Comparison of ENCODE assay signal across 24 cellular contexts in genomic region chr1:117389779-117390178, GRCh38.
"Had no signal": no experiment of that assay in that cellular context is flagged by ENCODE, and none has a peak within 500 bp of the region (broad histone marks: within the 10 kb centered on the region; RNA-seq: fewer than 3 reads in every experiment).

No MANE protein-coding gene starts in this region.

- H3K4me3 Mint-ChIP-seq: nephron progenitor cell; neural crest cell; stimulated activated effector memory CD8-positive, alpha-beta T cell treated with anti-CD3 and anti-CD28 coated beads, Interleukin-12 subunit alpha, Interleukin-12 subunit beta, amount 100 ng/mL, for 72 hours; stimulated activated naive B cell treated with anti-CD40 and anti-IgM and Interleukin-4, amounts not matched to agents 10 μg/mL and 1 μg/mL and 100 μg/mL, for 72 hours; stimulated activated naive CD8-positive, alpha-beta T cell treated with anti-CD3 and anti-CD28 coated beads, Interleukin-15, Interleukin-2, amounts not matched to agents 100 ng/mL and 50 ng/mL, for 24 hours had no signal

- H3K36me3 Mint-ChIP-seq: stimulated activated effector memory CD8-positive, alpha-beta T cell treated with anti-CD3 and anti-CD28 coated beads, Interleukin-12 subunit alpha, Interleukin-12 subunit beta, amount 100 ng/mL, for 72 hours; stimulated activated naive B cell treated with anti-CD40 and anti-IgM and Interleukin-4, amounts not matched to agents 10 μg/mL and 1 μg/mL and 100 μg/mL, for 72 hours had no signal

- DNase-seq: naive thymus-derived CD4-positive, alpha-beta T cell; nephron progenitor cell; nucleus accumbens; pancreas; right lobe of liver; sigmoid colon; small intestine; stimulated activated CD4-positive, alpha-beta T cell treated with anti-CD3 and anti-CD28 coated beads, Interleukin-15, amount 100 ng/mL, for 24 hours; stimulated activated CD4-positive, alpha-beta T cell treated with anti-CD3 and anti-CD28 coated beads, Interleukin-2, amount 100 ng/mL, for 24 hours; stimulated activated CD4-positive, alpha-beta T cell treated with anti-CD3 and anti-CD28 coated beads, Interleukin-2, amount 100 ng/mL, for 48 hours; stimulated activated CD4-positive, alpha-beta T cell treated with anti-CD3 and anti-CD28 coated beads, Interleukin-4, amount 100 ng/mL, for 24 hours; stimulated activated naive B cell treated with anti-CD40 and anti-IgM and Interleukin-4, amounts not matched to agents 10 μg/mL and 1 μg/mL and 100 μg/mL, for 72 hours; stimulated activated naive CD4-positive, alpha-beta T cell treated with Interleukin-2 at 50 U/mL for 16 hours; stomach; upper lobe of left lung had no signal

- H3K4me1 ChIP-seq: prostate gland had no signal

- H3K36me3 ChIP-seq: neutrophil, pancreas, prostate gland, right lobe of liver, sigmoid colon, stomach, thoracic aorta, thyroid gland, tibial nerve, upper lobe of left lung, vagina had no signal

- H3K27me3 Mint-ChIP-seq: naive thymus-derived CD4-positive, alpha-beta T cell; stimulated activated naive B cell treated with anti-CD40 and anti-IgM and Interleukin-4, amounts not matched to agents 10 μg/mL and 1 μg/mL and 100 μg/mL, for 72 hours; stimulated activated naive CD8-positive, alpha-beta T cell treated with anti-CD3 and anti-CD28 coated beads, Interleukin-15, Interleukin-2, amounts not matched to agents 100 ng/mL and 50 ng/mL, for 24 hours had no signal

- H3K27me3 ChIP-seq: neutrophil, pancreas, right lobe of liver, sigmoid colon, stomach, thyroid gland, tibial nerve, upper lobe of left lung, vagina had no signal

- H3K9me3 Mint-ChIP-seq: nephron progenitor cell; neural crest cell; stimulated activated effector memory CD8-positive, alpha-beta T cell treated with anti-CD3 and anti-CD28 coated beads, Interleukin-12 subunit alpha, Interleukin-12 subunit beta, amount 100 ng/mL, for 72 hours had no signal

- H3K4me3 ChIP-seq: pancreas, prostate gland, right lobe of liver, sigmoid colon, stomach, thoracic aorta, thyroid gland, tibial nerve, upper lobe of left lung, vagina had no signal

- H3K27ac Mint-ChIP-seq: nephron progenitor cell; stimulated activated effector memory CD8-positive, alpha-beta T cell treated with anti-CD3 and anti-CD28 coated beads, Interleukin-12 subunit alpha, Interleukin-12 subunit beta, amount 100 ng/mL, for 72 hours; stimulated activated naive B cell treated with anti-CD40 and anti-IgM and Interleukin-4, amounts not matched to agents 10 μg/mL and 1 μg/mL and 100 μg/mL, for 72 hours; stimulated activated naive CD8-positive, alpha-beta T cell treated with anti-CD3 and anti-CD28 coated beads, Interleukin-15, Interleukin-2, amounts not matched to agents 100 ng/mL and 50 ng/mL, for 24 hours had no signal

- H3K9me3 ChIP-seq: neutrophil, pancreas, prostate gland, right lobe of liver, sigmoid colon, stomach, thoracic aorta, thyroid gland, upper lobe of left lung, vagina had no signal

- ATAC-seq: naive thymus-derived CD4-positive, alpha-beta T cell; stimulated activated effector memory CD8-positive, alpha-beta T cell treated with anti-CD3 and anti-CD28 coated beads, Interleukin-12 subunit alpha, Interleukin-12 subunit beta, amount 100 ng/mL, for 72 hours; stimulated activated naive B cell treated with anti-CD40 and anti-IgM and Interleukin-4, amounts not matched to agents 10 μg/mL and 1 μg/mL and 100 μg/mL, for 72 hours had no signal

- H3K27ac ChIP-seq: neutrophil, pancreas, prostate gland, right lobe of liver, sigmoid colon, stomach, thoracic aorta, thyroid gland, tibial nerve, upper lobe of left lung, vagina had no signal
